In genomic region chr5:137705106-137705505, GRCh38 we compare ENCODE assay signal across 25 cellular contexts.
"Had no signal": no experiment of that assay in that cellular context is flagged by ENCODE, and none has a peak within 500 bp of the region (broad histone marks: within the 10 kb centered on the region; RNA-seq: fewer than 3 reads in every experiment).

No MANE protein-coding gene starts in this region.

- H3K9me3 Mint-ChIP-seq: activated naive CD4-positive, alpha-beta T cell treated with anti-CD3 and anti-CD28 coated beads for 36 hours; activated naive CD8-positive, alpha-beta T cell treated with anti-CD3 and anti-CD28 coated beads, Interleukin-2, amount 10 ng/mL, durations not matched to agents 7 days and 5 days; central memory CD8-positive, alpha-beta T cell; immature natural killer cell; naive thymus-derived CD8-positive, alpha-beta T cell; neural progenitor cell had no signal

- H3K4me3 ChIP-seq: coronary artery, hepatocyte, left lung, neural progenitor cell, sigmoid colon, spleen, upper lobe of right lung had no signal

- H3K4me1 Mint-ChIP-seq: immature natural killer cell, neural progenitor cell had no signal

- ATAC-seq: foreskin keratinocyte; left lung; naive thymus-derived CD8-positive, alpha-beta T cell; upper lobe of right lung had no signal

- H3K27ac Mint-ChIP-seq: activated naive CD4-positive, alpha-beta T cell treated with anti-CD3 and anti-CD28 coated beads for 36 hours; activated naive CD8-positive, alpha-beta T cell treated with anti-CD3 and anti-CD28 coated beads, Interleukin-2, amount 10 ng/mL, durations not matched to agents 7 days and 5 days; immature natural killer cell; neural progenitor cell; progenitor cell of endocrine pancreas had no signal

- H3K27me3 Mint-ChIP-seq: activated naive CD8-positive, alpha-beta T cell treated with anti-CD3 and anti-CD28 coated beads, Interleukin-2, amount 10 ng/mL, durations not matched to agents 7 days and 5 days; central memory CD8-positive, alpha-beta T cell; naive thymus-derived CD8-positive, alpha-beta T cell; progenitor cell of endocrine pancreas had no signal

- H3K4me3 Mint-ChIP-seq: activated naive CD4-positive, alpha-beta T cell treated with anti-CD3 and anti-CD28 coated beads for 36 hours; activated naive CD8-positive, alpha-beta T cell treated with anti-CD3 and anti-CD28 coated beads, Interleukin-2, amount 10 ng/mL, durations not matched to agents 7 days and 5 days; central memory CD8-positive, alpha-beta T cell; immature natural killer cell; naive thymus-derived CD8-positive, alpha-beta T cell; neural progenitor cell had no signal

- DNase-seq: activated CD4-positive, alpha-beta T cell treated with anti-CD3 and anti-CD28 coated beads for 1 hour; activated CD4-positive, alpha-beta T cell treated with anti-CD3 and anti-CD28 coated beads, Interleukin-2, amount 50 U/mL, for 4 hours; activated effector memory CD4-positive, alpha-beta T cell treated with Interleukin-2 at 50 U/mL for 16 hours; activated naive CD4-positive, alpha-beta T cell treated with anti-CD3 and anti-CD28 coated beads for 36 hours; activated naive CD8-positive, alpha-beta T cell treated with anti-CD3 and anti-CD28 coated beads, Interleukin-2, amount 10 ng/mL, durations not matched to agents 7 days and 5 days; activated T-cell treated with anti-CD3 and anti-CD28 coated beads, Interleukin-2, amount 50 U/mL, for 48 hours; anterior cingulate cortex; erythroblast; immature natural killer cell; kidney glomerular epithelial cell; left lung; naive thymus-derived CD8-positive, alpha-beta T cell; retina; sigmoid colon; spleen; stimulated activated CD4-positive, alpha-beta T cell treated with anti-CD3 and anti-CD28 coated beads, Interleukin-4, amount 100 ng/mL, for 24 hours; stimulated activated naive CD4-positive, alpha-beta T cell treated with Interleukin-2 at 50 U/mL for 16 hours; T-helper 1 cell; upper lobe of right lung had no signal
